12 cellular contexts compared by ENCODE assay signal in the genomic region with DNA sequence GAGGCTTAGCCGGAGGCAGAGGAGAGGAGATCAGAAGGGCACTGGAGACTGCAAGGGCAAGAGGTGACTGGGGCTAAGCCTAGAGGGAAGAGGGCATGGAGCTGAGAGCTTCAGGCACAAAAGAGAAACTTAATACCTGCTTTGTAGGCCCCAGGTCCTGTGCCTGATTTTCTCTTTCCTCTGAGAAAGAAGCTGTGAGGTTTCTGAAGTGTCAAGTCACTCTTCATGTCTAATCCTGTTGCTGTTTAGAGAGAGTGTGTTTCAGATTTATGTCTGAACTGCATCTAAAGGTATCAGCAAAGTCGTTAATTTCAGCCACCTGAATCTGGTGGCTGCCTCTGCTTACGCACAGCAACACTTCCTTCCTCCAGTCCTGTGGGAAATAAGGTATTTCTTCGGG.
A peak's percentile ranks its signal among the peaks of the same experiment; 100 is the strongest.
DNase-seq lines count a peak whose midpoint lies in the region; ATAC-seq and TF ChIP-seq lines count a peak whose summit lies in the region.
"Had no signal": no experiment of that assay in that cellular context is flagged by ENCODE, and none has a peak within 500 bp of the region (broad histone marks: within the 10 kb centered on the region; RNA-seq: fewer than 3 reads in every experiment).

No MANE protein-coding gene starts in this region.

- 49% methylated on average over 4 of the region's 4 CpGs for WGBS in right cardiac atrium
- WGBS in upper lobe of left lung, 2 donors: 59 to 60% methylated on average over 4 of the region's 4 CpGs

- H3K9me3 ChIP-seq in right cardiac atrium (ENCODE audit: control insufficient read depth, low read length) (no peaks in the 10 kb centered on the region), uterus (no peaks in the 10 kb centered on the region), upper lobe of left lung (no peaks in the 10 kb centered on the region)

- intact Hi-C loops in right cardiac atrium (cut with DNase I): no loop called here
- intact Hi-C loops in Right ventricle myocardium superior (cut with DNase I): no loop called here
- intact Hi-C loops in uterus (cut with DNase I; ENCODE audit: low total_unique reads): no loop called here

- H3K27ac Mint-ChIP-seq in WTC11 (peak overlapping the region; percentile 96), memory B cell (peak overlapping the region; percentile 10)

- no peak for TF ChIP-seq EP300 in upper lobe of left lung (IDR thresholded peaks at IDR 0.05)

- TF ChIP-seq POLR2A in uterus (IDR thresholded peaks at IDR 0.05): no peak
- no peak for TF ChIP-seq POLR2A in upper lobe of left lung (IDR thresholded peaks at IDR 0.05)

- TF ChIP-seq CTCF in WTC11 (IDR thresholded peaks at IDR 0.05) (no peak), uterus (IDR thresholded peaks at IDR 0.05) (no peak), upper lobe of left lung (IDR thresholded peaks at IDR 0.05) (no peak)

- H3K4me1 ChIP-seq in right cardiac atrium (ENCODE audit: control insufficient read depth, insufficient read depth, low read length): peaks cover 11% of the 10 kb centered on the region
- no peaks in the 10 kb centered on the region for H3K4me1 ChIP-seq in uterus
- peaks cover 0 to 11% (median 4%) of the 10 kb centered on the region in 4 donors for H3K4me1 ChIP-seq in upper lobe of left lung

- H3K4me1 Mint-ChIP-seq in WTC11 (peaks cover 21% of the 10 kb centered on the region), memory B cell (peaks cover 3% of the 10 kb centered on the region)

- POLR2A ChIA-PET in WTC11 (lab: Charles Lee): no interaction called here

- peak overlapping the region; percentile 6 for H3K27ac ChIP-seq in right cardiac atrium (ENCODE audit: low read length)
- H3K27ac ChIP-seq in uterus: peak overlapping the region; percentile 73 to 75
- H3K27ac ChIP-seq in upper lobe of left lung: peak overlapping the region in 1 of 4 donors; percentile 41

- H3K4me3 ChIP-seq in right cardiac atrium (ENCODE audit: low read length): no peak overlapping the region
- H3K4me3 ChIP-seq in uterus: no peak overlapping the region
- H3K4me3 ChIP-seq in upper lobe of left lung: no peak overlapping the region

- H3K9me3 Mint-ChIP-seq in WTC11: peaks cover 11% of the 10 kb centered on the region
- no peaks in the 10 kb centered on the region for H3K9me3 Mint-ChIP-seq in memory B cell

- H3K27me3 Mint-ChIP-seq in WTC11 (ENCODE audit: low read depth) (peaks cover 9% of the 10 kb centered on the region), memory B cell (peaks cover under 1% of the 10 kb centered on the region)

- H3K36me3 Mint-ChIP-seq in WTC11 (0 out of 2 replicates have a peak, but pooled peaks cover 4% of the 10 kb centered on the region), memory B cell (no peaks in the 10 kb centered on the region)

- CTCF ChIA-PET in WTC11 (lab: Charles Lee): interaction anchor here (1.2 kb wide), 1 partner anchor 9 kb away, joined by 5 read pairs; no protein-coding TSS in a partner anchor

- no peak overlapping the region for H3K4me3 Mint-ChIP-seq in WTC11
- H3K4me3 Mint-ChIP-seq in memory B cell: peak overlapping the region; percentile 33

- no peaks in the 10 kb centered on the region for H3K27me3 ChIP-seq in right cardiac atrium (ENCODE audit: control insufficient read depth, insufficient read depth)
- H3K27me3 ChIP-seq in uterus: no peaks in the 10 kb centered on the region
- H3K27me3 ChIP-seq in upper lobe of left lung: no peaks in the 10 kb centered on the region

- ATAC-seq in right cardiac atrium (no peak), Right ventricle myocardium superior (ENCODE audit: poor library complexity) (no peak), WTC11 (peak; percentile 6; the same call in 1 of the 2 replicates), memory B cell (ENCODE audit: low read depth) (peak; percentile 56), HG03039 (IDR thresholded peaks at IDR 0.05; ENCODE audit: unreplicated experiment) (no peak), upper lobe of left lung (ENCODE audit: low FRiP score in 2 of 2) (no peak)

- no peaks in the 10 kb centered on the region for H3K36me3 ChIP-seq in uterus
- H3K36me3 ChIP-seq in upper lobe of left lung: no peaks in the 10 kb centered on the region

- DNase-seq in right cardiac atrium (no peak), Right ventricle myocardium superior (no peak), WTC11 (ENCODE audit: low spot score) (no peak), memory B cell (ENCODE audit: low spot score in 2 of 2) (no peak), uterus (no peak), cerebellum (ENCODE audit: low spot score) (no peak), upper lobe of left lung (no peak)
- DNase-seq: AML-193, NCI-H1092, occipital lobe, OCI-M1 had no signal

TF ChIP-seq in WTC11, 78 proteins besides CTCF, POLR2A, EP300 and RAD21 (continues in another document):
- TF ChIP-seq, protein P1, sequence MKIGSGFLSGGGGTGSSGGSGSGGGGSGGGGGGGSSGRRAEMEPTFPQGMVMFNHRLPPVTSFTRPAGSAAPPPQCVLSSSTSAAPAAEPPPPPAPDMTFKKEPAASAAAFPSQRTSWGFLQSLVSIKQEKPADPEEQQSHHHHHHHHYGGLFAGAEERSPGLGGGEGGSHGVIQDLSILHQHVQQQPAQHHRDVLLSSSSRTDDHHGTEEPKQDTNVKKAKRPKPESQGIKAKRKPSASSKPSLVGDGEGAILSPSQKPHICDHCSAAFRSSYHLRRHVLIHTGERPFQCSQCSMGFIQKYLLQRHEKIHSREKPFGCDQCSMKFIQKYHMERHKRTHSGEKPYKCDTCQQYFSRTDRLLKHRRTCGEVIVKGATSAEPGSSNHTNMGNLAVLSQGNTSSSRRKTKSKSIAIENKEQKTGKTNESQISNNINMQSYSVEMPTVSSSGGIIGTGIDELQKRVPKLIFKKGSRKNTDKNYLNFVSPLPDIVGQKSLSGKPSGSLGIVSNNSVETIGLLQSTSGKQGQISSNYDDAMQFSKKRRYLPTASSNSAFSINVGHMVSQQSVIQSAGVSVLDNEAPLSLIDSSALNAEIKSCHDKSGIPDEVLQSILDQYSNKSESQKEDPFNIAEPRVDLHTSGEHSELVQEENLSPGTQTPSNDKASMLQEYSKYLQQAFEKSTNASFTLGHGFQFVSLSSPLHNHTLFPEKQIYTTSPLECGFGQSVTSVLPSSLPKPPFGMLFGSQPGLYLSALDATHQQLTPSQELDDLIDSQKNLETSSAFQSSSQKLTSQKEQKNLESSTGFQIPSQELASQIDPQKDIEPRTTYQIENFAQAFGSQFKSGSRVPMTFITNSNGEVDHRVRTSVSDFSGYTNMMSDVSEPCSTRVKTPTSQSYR (CRISPR knock-in tag; IDR thresholded peaks at IDR 0.05): no peak
- TF ChIP-seq ARID4B (CRISPR knock-in tag; IDR thresholded peaks at IDR 0.05; ENCODE audit: borderline replicate concordance) (no peak), CBFB (CRISPR knock-in tag; IDR thresholded peaks at IDR 0.05; ENCODE audit: low read depth) (no peak), FOXK1 (CRISPR knock-in tag; IDR thresholded peaks at IDR 0.05) (no peak), GTF2I (CRISPR knock-in tag; conservative IDR thresholded peaks at IDR 0.05) (no peak), ZNF232 (CRISPR knock-in tag; IDR thresholded peaks at IDR 0.05) (no peak), SMAD4 (CRISPR knock-in tag; IDR thresholded peaks at IDR 0.05) (no peak), ZNF396 (CRISPR knock-in tag; IDR thresholded peaks at IDR 0.05; ENCODE audit: borderline replicate concordance) (no peak), RORB (CRISPR knock-in tag; IDR thresholded peaks at IDR 0.05) (no peak), GRHL2 (CRISPR knock-in tag; IDR thresholded peaks at IDR 0.05; ENCODE audit: insufficient replicate concordance, severe bottlenecking) (no peak), GABPB1 (CRISPR knock-in tag; IDR thresholded peaks at IDR 0.05) (no peak), MXD4 (CRISPR knock-in tag; IDR thresholded peaks at IDR 0.05; ENCODE audit: borderline replicate concordance) (no peak)
- TF ChIP-seq, protein P2, sequence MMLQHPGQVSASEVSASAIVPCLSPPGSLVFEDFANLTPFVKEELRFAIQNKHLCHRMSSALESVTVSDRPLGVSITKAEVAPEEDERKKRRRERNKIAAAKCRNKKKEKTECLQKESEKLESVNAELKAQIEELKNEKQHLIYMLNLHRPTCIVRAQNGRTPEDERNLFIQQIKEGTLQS (CRISPR knock-in tag; conservative IDR thresholded peaks at IDR 0.05): no peak

Comparison
In these comparisons a context has a peak if more than half of its experiments do, and no peak if none do; other contexts are left out.
1. ATAC-seq: peak in WTC11 (single experiment) and memory B cell (single experiment); none in right cardiac atrium (0 of 2), Right ventricle myocardium superior (single experiment), HG03039 (single experiment) and upper lobe of left lung (0 of 2).